Comparison of ENCODE assay signal across 27 cellular contexts in genomic region chr20:1938464-1939269, GRCh38. TPM values are rescaled to one million over a fixed set of nuclear protein-coding genes. Genes with fewer than 3 reads are reported as not detected.
DNase-seq lines count a peak whose midpoint lies in the region; FAIRE-seq and TF ChIP-seq lines count a peak whose summit lies in the region.
"Had no signal": no experiment of that assay in that cellular context is flagged by ENCODE, and none has a peak within 500 bp of the region (broad histone marks: within the 10 kb centered on the region; RNA-seq: fewer than 3 reads in every experiment).

No MANE protein-coding gene starts in this region.

- H3K9me3 ChIP-seq in neural progenitor cell (ENCODE audit: low read depth) = no peaks in the 10 kb centered on the region
- H3K9me3 ChIP-seq in kidney (ENCODE audit: control insufficient read depth in 1 of 2, low read length in 2 of 2) = no peaks in the 10 kb centered on the region
- no peaks in the 10 kb centered on the region for H3K9me3 ChIP-seq in tibial nerve
- H3K9me3 ChIP-seq: BLaER1 had no signal

- H4K20me1 ChIP-seq in neural progenitor cell (ENCODE audit: low read depth) = no peaks in the 10 kb centered on the region
- H4K20me1 ChIP-seq: BLaER1 had no signal

- H3K9ac ChIP-seq in neural progenitor cell = no peak overlapping the region
- no peak overlapping the region for H3K9ac ChIP-seq in kidney (ENCODE audit: low read length in 2 of 2)
- H3K9ac ChIP-seq: BLaER1 had no signal

- TF ChIP-seq EP300 in tibial nerve (IDR thresholded peaks at IDR 0.05) = no peak

- H3K36me3 Mint-ChIP-seq in CD14-positive monocyte (peaks cover 59 to 65% of the 10 kb centered on the region in 2 donors), neural progenitor cell (peaks cover 6% of the 10 kb centered on the region)
- H3K36me3 Mint-ChIP-seq: CD8-positive, alpha-beta T cell had no signal

- peaks cover 0 to 4% (median 1%) of the 10 kb centered on the region in 3 donors for H3K27me3 Mint-ChIP-seq in CD14-positive monocyte (ENCODE audit: low read depth in 3 of 3)
- H3K27me3 Mint-ChIP-seq in neural progenitor cell (ENCODE audit: insufficient read depth, low read depth) = peaks cover 7% of the 10 kb centered on the region

- no peaks in the 10 kb centered on the region for H3K9me3 Mint-ChIP-seq in CD14-positive monocyte
- no peaks in the 10 kb centered on the region for H3K9me3 Mint-ChIP-seq in neural progenitor cell
- H3K9me3 Mint-ChIP-seq: CD8-positive, alpha-beta T cell had no signal

- H3K27ac Mint-ChIP-seq in CD14-positive monocyte (peak overlapping the region; percentile 67 to 89 (median 76)), neural progenitor cell (peak overlapping the region; percentile 14)
- H3K27ac Mint-ChIP-seq: CD8-positive, alpha-beta T cell had no signal

- no peak for DNase-seq in CD14-positive monocyte (ENCODE audit: low spot score)
- no peak for DNase-seq in RWPE1 (ENCODE audit: low spot score)
- DNase-seq in islet precursor cell = peak; percentile 43
- DNase-seq in neural progenitor cell (ENCODE audit: low spot score) = no peak
- DNase-seq in posterior cingulate gyrus = no peak
- DNase-seq in GM03348 (ENCODE audit: low spot score) = no peak
- DNase-seq in kidney = no peak
- DNase-seq in tibial nerve (ENCODE audit: low spot score in 2 of 2) = no peak
- DNase-seq: ACHN; Calu3; CD8-positive, alpha-beta T cell; DMS153; GOT3; Karpas-422; NCI-H1417; NCI-H1694 treated with DMSO at 0.1 percent for 48 hours; NCI-H2081 treated with DMSO at 0.1 percent for 48 hours; NCI-H446; NCI-H526; PC-9; RPMI8226; SHP77 treated with DMSO at 0.1 percent for 48 hours had no signal

- H3K36me3 ChIP-seq in neural progenitor cell (no peaks in the 10 kb centered on the region), kidney (ENCODE audit: control insufficient read depth in 1 of 2, insufficient read depth in 2 of 2, low read length in 2 of 2) (no peaks in the 10 kb centered on the region), tibial nerve (peaks cover 0 to 44% (median 0%) of the 10 kb centered on the region in 3 donors)
- H3K36me3 ChIP-seq: BLaER1 had no signal

- no peak overlapping the region for H3K4me2 ChIP-seq in neural progenitor cell
- H3K4me2 ChIP-seq: BLaER1, PC-9 had no signal

- no peak overlapping the region for H3K4me3 ChIP-seq in neural progenitor cell
- H3K4me3 ChIP-seq in kidney (ENCODE audit: low read length in 2 of 2) = no peak overlapping the region
- H3K4me3 ChIP-seq in tibial nerve = no peak overlapping the region
- H3K4me3 ChIP-seq: BLaER1, PC-9, SK-N-MC had no signal

- TF ChIP-seq POLR2A in tibial nerve (IDR thresholded peaks at IDR 0.05) = no peak

- FAIRE-seq in kidney (lab: Jason Lieb, UNC) = no peak
- FAIRE-seq: G401.6 had no signal

- H3K4me1 Mint-ChIP-seq in CD14-positive monocyte (peaks cover 89% of the 10 kb centered on the region), neural progenitor cell (no peaks in the 10 kb centered on the region)

- intact Hi-C loops in CD14-positive monocyte (cut with micrococcal nuclease) = no loop called here
- intact Hi-C loops in posterior cingulate gyrus (cut with DNase I) = loop anchor here (5.0 kb wide), 1 partner anchor 41 kb away; the partner anchor contains the start of gene SIRPA
- intact Hi-C loops in kidney (cut with DNase I) = no loop called here

- no peak overlapping the region for H2AFZ ChIP-seq in neural progenitor cell (replicated peaks)
- H2AFZ ChIP-seq: PC-9 had no signal

- WGBS in tibial nerve, 2 donors = 78% methylated on average over 12 to 14 of the region's 14 CpGs

- TF ChIP-seq CTCF in CD14-positive monocyte (IDR thresholded peaks at IDR 0.05) (no peak), RWPE1 (conservative IDR thresholded peaks at IDR 0.05; ENCODE audit: low read depth) (no peak), neural progenitor cell (IDR thresholded peaks at IDR 0.05) (no peak), kidney (IDR thresholded peaks at IDR 0.05; ENCODE audit: borderline replicate concordance, extremely low read depth, insufficient read depth) (no peak), tibial nerve (IDR thresholded peaks at IDR 0.05) (no peak)

- H3F3A ChIP-seq in neural progenitor cell (ENCODE audit: low read depth) = no peaks in the 10 kb centered on the region

- H3K79me2 ChIP-seq in neural progenitor cell (ENCODE audit: low read depth) = no peaks in the 10 kb centered on the region

- H3K4me1 ChIP-seq in neural progenitor cell (no peaks in the 10 kb centered on the region), kidney (ENCODE audit: control insufficient read depth in 1 of 2, insufficient read depth in 1 of 2, low read depth in 1 of 2, low read length in 2 of 2) (peaks cover 5 to 6% of the 10 kb centered on the region in 2 donors), tibial nerve (peaks cover 0 to 44% (median 2%) of the 10 kb centered on the region in 4 donors)
- H3K4me1 ChIP-seq: BLaER1 had no signal

- POLR2A ChIA-PET in RWPE1 (lab: Yijun Ruan, JAX; ENCODE audit: low non-redundant PET) = no interaction called here

- H3K27ac ChIP-seq in RWPE1 (peak overlapping the region; percentile 43), neural progenitor cell (no peak overlapping the region), kidney (ENCODE audit: low read depth in 2 of 2, low read length in 2 of 2) (no peak overlapping the region), tibial nerve (peak overlapping the region in 1 of 4 donors; percentile 32)
- H3K27ac ChIP-seq: BLaER1, PC-9 had no signal

- CTCF ChIA-PET in RWPE1 (lab: Yijun Ruan, JAX) = no interaction called here

- peaks cover 6% of the 10 kb centered on the region for H3K27me3 ChIP-seq in neural progenitor cell
- H3K27me3 ChIP-seq in tibial nerve = no peaks in the 10 kb centered on the region
- H3K27me3 ChIP-seq: BLaER1 had no signal

- H3K4me3 Mint-ChIP-seq in CD14-positive monocyte (no peak overlapping the region), neural progenitor cell (no peak overlapping the region)
- H3K4me3 Mint-ChIP-seq: CD8-positive, alpha-beta T cell had no signal

RNA-seq across cellular contexts. Expression of gene SIRPA, which starts 43.5 kb away (rescaled TPM):
- polyA plus RNA-seq in CD14-positive monocyte (10 to 100 TPM; 28.4 to 58.3 TPM), kidney (ENCODE audit: insufficient read depth, low read depth, low replicate concordance) (24.7 TPM)
- total RNA-seq in neural progenitor cell (ENCODE audit: low replicate concordance) (5.1 and 7.8 TPM in 2 replicates), kidney (46.6 TPM), tibial nerve (10 to 100 TPM; 31.7 to 53.0 (median 41.1) TPM)
- total RNA-seq: CD8-positive, alpha-beta T cell had no signal

RNA-seq across cellular contexts. Expression of gene PDYN, which starts 55.2 kb away (rescaled TPM):
- polyA plus RNA-seq in CD14-positive monocyte (not detected), kidney (ENCODE audit: insufficient read depth, low read depth, low replicate concordance) (not detected)
- total RNA-seq in neural progenitor cell (ENCODE audit: low replicate concordance) (0.12 and 0.30 TPM in 2 replicates), kidney (not detected), tibial nerve (not detected)
- total RNA-seq: Calu3; CD8-positive, alpha-beta T cell; Daoy; M059J; PC-9 had no signal
